In the genomic region with DNA sequence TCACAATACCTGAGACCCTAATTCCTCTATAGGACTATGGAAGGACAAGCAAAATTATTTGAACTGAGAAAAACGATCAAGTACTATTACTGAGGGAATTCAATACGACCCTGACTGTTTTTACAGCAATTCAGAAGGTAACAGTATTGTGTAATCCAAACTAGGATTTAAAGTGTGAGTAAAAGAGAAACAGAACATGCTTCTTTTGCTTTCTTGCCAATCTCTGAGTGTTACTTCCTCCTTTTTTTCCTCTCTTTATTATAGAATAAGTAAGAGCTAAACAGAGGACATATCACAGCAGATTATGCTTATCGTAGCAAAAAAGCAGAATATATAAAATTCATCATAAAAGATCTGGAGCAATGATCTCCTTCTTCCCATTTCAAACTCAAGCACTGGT, we compare ENCODE assay signal across 15 cellular contexts.
DNase-seq lines count a peak whose midpoint lies in the region; ATAC-seq and TF ChIP-seq lines count a peak whose summit lies in the region.
"Had no signal": no experiment of that assay in that cellular context is flagged by ENCODE, and none has a peak within 500 bp of the region (broad histone marks: within the 10 kb centered on the region; RNA-seq: fewer than 3 reads in every experiment).

No MANE protein-coding gene starts in this region.

- BruUV-seq in PC-3 (replicated peaks; lab: Mats Ljungman, UMichigan) (no TSS peak), Caco-2 (replicated peaks; lab: Mats Ljungman, UMichigan) (no TSS peak)

- H3K4me1 Mint-ChIP-seq in activated CD8-positive, alpha-beta memory T cell treated with anti-CD3 and anti-CD28 coated beads, Interleukin-2, amount 10 ng/mL, durations not matched to agents 7 days and 5 days, result no peaks in the 10 kb centered on the region
- H3K4me1 Mint-ChIP-seq in Caco-2 (ENCODE audit: low read depth, unreplicated experiment), result no peaks in the 10 kb centered on the region
- H3K4me1 Mint-ChIP-seq: stimulated activated naive CD8-positive, alpha-beta T cell treated with anti-CD3 and anti-CD28 coated beads, Interleukin-15, amount 100 ng/mL, for 72 hours had no signal

- H3K4me1 ChIP-seq in PC-3 (ENCODE audit: insufficient read depth, low read length) (peaks cover 20% of the 10 kb centered on the region), MM.1S (ENCODE audit: low read length) (no peaks in the 10 kb centered on the region), Caco-2 (no peaks in the 10 kb centered on the region)

- no peaks in the 10 kb centered on the region for H3K9me3 Mint-ChIP-seq in activated CD8-positive, alpha-beta memory T cell treated with anti-CD3 and anti-CD28 coated beads, Interleukin-2, amount 10 ng/mL, durations not matched to agents 7 days and 5 days (ENCODE audit: low read depth)
- H3K9me3 Mint-ChIP-seq in Caco-2 (ENCODE audit: unreplicated experiment), result no peaks in the 10 kb centered on the region
- H3K9me3 Mint-ChIP-seq: activated T-helper 2 cell treated with anti-CD3 and anti-CD28 coated beads, Interferon-gamma antibody, Interleukin-2, Interleukin-4, amounts not matched to agents 10 μg/mL and 5 μg/mL and 100 μg/mL, durations not matched to agents 14 hours and 24 hours and 36 hours; stimulated activated naive CD8-positive, alpha-beta T cell treated with anti-CD3 and anti-CD28 coated beads, Interleukin-15, amount 100 ng/mL, for 72 hours had no signal

- H3F3A ChIP-seq in PC-3 (ENCODE audit: low read length, unreplicated experiment) (no peaks in the 10 kb centered on the region), MM.1S (ENCODE audit: insufficient read depth, low read length) (no peaks in the 10 kb centered on the region)

- CTCF ChIA-PET in PC-3 (lab: Charles Lee) (no interaction called here), Caco-2 (lab: Charles Lee) (no interaction called here)
- CTCF ChIA-PET in activated CD8-positive, alpha-beta memory T cell treated with anti-CD3 and anti-CD28 coated beads, Interleukin-2, amount 10 ng/mL, durations not matched to agents 7 days and 5 days (lab: Charles Lee), result no interaction called here

- peak; percentile 20 for DNase-seq in HCEC 1CT
- no peak for DNase-seq in PC-3
- DNase-seq in fibroblast of gingiva (ENCODE audit: low read depth), result peak; percentile 6
- DNase-seq in sciatic nerve (ENCODE audit: low spot score), result no peak
- DNase-seq in activated CD8-positive, alpha-beta memory T cell treated with anti-CD3 and anti-CD28 coated beads, Interleukin-2, amount 10 ng/mL, durations not matched to agents 7 days and 5 days, result no peak
- DNase-seq in MM.1S, result no peak
- DNase-seq in Caco-2, result no peak
- DNase-seq: caudate nucleus; CD4-positive, alpha-beta T cell; NCI-H1417; NCI-H510A treated with DMSO at 0.1 percent for 48 hours; stimulated activated naive CD8-positive, alpha-beta T cell treated with anti-CD3 and anti-CD28 coated beads, Interleukin-15, amount 100 ng/mL, for 72 hours had no signal

- H3K9ac ChIP-seq in PC-3 (ENCODE audit: low read length) (no peak overlapping the region), MM.1S (ENCODE audit: low read length) (no peak overlapping the region)

- H3K27ac Mint-ChIP-seq in activated CD8-positive, alpha-beta memory T cell treated with anti-CD3 and anti-CD28 coated beads, Interleukin-2, amount 10 ng/mL, durations not matched to agents 7 days and 5 days, result no peak overlapping the region
- H3K27ac Mint-ChIP-seq in Caco-2 (ENCODE audit: unreplicated experiment), result no peak overlapping the region
- H3K27ac Mint-ChIP-seq: activated T-helper 2 cell treated with anti-CD3 and anti-CD28 coated beads, Interferon-gamma antibody, Interleukin-2, Interleukin-4, amounts not matched to agents 10 μg/mL and 5 μg/mL and 100 μg/mL, durations not matched to agents 14 hours and 24 hours and 36 hours; CD4-positive, alpha-beta T cell; stimulated activated naive CD8-positive, alpha-beta T cell treated with anti-CD3 and anti-CD28 coated beads, Interleukin-15, amount 100 ng/mL, for 72 hours had no signal

- H3K79me2 ChIP-seq in PC-3 (ENCODE audit: low read length) (no peaks in the 10 kb centered on the region), MM.1S (ENCODE audit: low read length) (no peaks in the 10 kb centered on the region)

- no peaks in the 10 kb centered on the region for H3K36me3 Mint-ChIP-seq in activated CD8-positive, alpha-beta memory T cell treated with anti-CD3 and anti-CD28 coated beads, Interleukin-2, amount 10 ng/mL, durations not matched to agents 7 days and 5 days
- H3K36me3 Mint-ChIP-seq in Caco-2 (ENCODE audit: insufficient read depth, unreplicated experiment), result no peaks in the 10 kb centered on the region

- H3K27ac ChIP-seq in PC-3 (ENCODE audit: low read length), result peak overlapping the region; percentile 8; the same call in 1 of the 2 replicates
- no peak overlapping the region for H3K27ac ChIP-seq in MM.1S (ENCODE audit: low read length)

- H3K27me3 ChIP-seq in PC-3 (ENCODE audit: low read length), result no peaks in the 10 kb centered on the region
- no peaks in the 10 kb centered on the region for H3K27me3 ChIP-seq in MM.1S (replicated peaks; ENCODE audit: insufficient read depth, low read length)
- no peaks in the 10 kb centered on the region for H3K27me3 ChIP-seq in Caco-2 (replicated peaks; ENCODE audit: control insufficient read depth, insufficient read depth, low read length)

- intact Hi-C loops in PC-3 (cut with micrococcal nuclease), result no loop called here
- intact Hi-C loops in sciatic nerve (cut with DNase I), result no loop called here
- intact Hi-C loops in Caco-2 (cut with micrococcal nuclease; ENCODE audit: unreplicated experiment), result no loop called here

- H4K20me1 ChIP-seq in PC-3 (ENCODE audit: low read length) (no peaks in the 10 kb centered on the region), MM.1S (ENCODE audit: insufficient read depth, low read length) (no peaks in the 10 kb centered on the region)

- H3K4me3 ChIP-seq in PC-3 (ENCODE audit: low read length) (no peak overlapping the region), MM.1S (ENCODE audit: low read length) (no peak overlapping the region), Caco-2 (ENCODE audit: low read depth, low read length) (no peak overlapping the region)

- POLR2A ChIA-PET in PC-3 (lab: Charles Lee; ENCODE audit: unreplicated experiment) (interaction anchor here (0.7 kb wide), 1 partner anchor 366 kb away, joined by 5 read pairs; no protein-coding TSS in a partner anchor), Caco-2 (lab: Charles Lee) (no interaction called here)

- TF ChIP-seq CTCF in PC-3 (conservative IDR thresholded peaks at IDR 0.05; ENCODE audit: low read depth, low read length) (no peak), MM.1S (IDR thresholded peaks at IDR 0.05; ENCODE audit: low read length) (no peak), Caco-2 (IDR thresholded peaks at IDR 0.05; ENCODE audit: insufficient read depth in 1 of 2, low read depth in 1 of 2, low read length in 1 of 2, severe bottlenecking in 1 of 2, unreplicated experiment in 1 of 2) (no peak)

- no peaks in the 10 kb centered on the region for H3K27me3 Mint-ChIP-seq in activated CD8-positive, alpha-beta memory T cell treated with anti-CD3 and anti-CD28 coated beads, Interleukin-2, amount 10 ng/mL, durations not matched to agents 7 days and 5 days
- no peaks in the 10 kb centered on the region for H3K27me3 Mint-ChIP-seq in Caco-2 (ENCODE audit: insufficient read depth, unreplicated experiment)
- H3K27me3 Mint-ChIP-seq: CD4-positive, alpha-beta T cell; stimulated activated naive CD8-positive, alpha-beta T cell treated with anti-CD3 and anti-CD28 coated beads, Interleukin-15, amount 100 ng/mL, for 72 hours had no signal

- H3K4me2 ChIP-seq in PC-3 (ENCODE audit: low read length) (peak overlapping the region; percentile 32), MM.1S (ENCODE audit: low read depth, low read length) (no peak overlapping the region)

- H3K9me2 ChIP-seq in PC-3 (replicated peaks; ENCODE audit: low read length) (no peaks in the 10 kb centered on the region; the same call in 1 of the 2 replicates), MM.1S (replicated peaks; ENCODE audit: insufficient read depth, low read length) (no peaks in the 10 kb centered on the region)

- H3K4me3 Mint-ChIP-seq in activated CD8-positive, alpha-beta memory T cell treated with anti-CD3 and anti-CD28 coated beads, Interleukin-2, amount 10 ng/mL, durations not matched to agents 7 days and 5 days, result no peak overlapping the region
- no peak overlapping the region for H3K4me3 Mint-ChIP-seq in Caco-2 (ENCODE audit: unreplicated experiment)
- H3K4me3 Mint-ChIP-seq: CD4-positive, alpha-beta T cell; stimulated activated naive CD8-positive, alpha-beta T cell treated with anti-CD3 and anti-CD28 coated beads, Interleukin-15, amount 100 ng/mL, for 72 hours had no signal

- H3K9me3 ChIP-seq in PC-3 (ENCODE audit: low read length), result no peaks in the 10 kb centered on the region
- H3K9me3 ChIP-seq in MM.1S (replicated peaks; ENCODE audit: insufficient read depth, low read length), result no peaks in the 10 kb centered on the region
- H3K9me3 ChIP-seq in Caco-2, result no peaks in the 10 kb centered on the region

- no peaks in the 10 kb centered on the region for H3K36me3 ChIP-seq in PC-3 (ENCODE audit: low read depth, low read length)
- H3K36me3 ChIP-seq in MM.1S (replicated peaks; ENCODE audit: insufficient read depth, low read length), result no peaks in the 10 kb centered on the region
- no peaks in the 10 kb centered on the region for H3K36me3 ChIP-seq in Caco-2 (ENCODE audit: control insufficient read depth, insufficient read depth, low read length)

- H2AFZ ChIP-seq in PC-3 (ENCODE audit: low read length) (no peak overlapping the region), MM.1S (ENCODE audit: low read length) (no peak overlapping the region)

- peak; percentile 44 for ATAC-seq in PC-3
- peak; percentile 77 for ATAC-seq in sciatic nerve
- ATAC-seq in GM21786 (IDR thresholded peaks at IDR 0.05; ENCODE audit: unreplicated experiment), result no peak
- ATAC-seq in activated CD8-positive, alpha-beta memory T cell treated with anti-CD3 and anti-CD28 coated beads, Interleukin-2, amount 10 ng/mL, durations not matched to agents 7 days and 5 days, result no peak
- ATAC-seq: esophagus mucosa; stimulated activated naive CD8-positive, alpha-beta T cell treated with anti-CD3 and anti-CD28 coated beads, Interleukin-15, amount 100 ng/mL, for 72 hours had no signal

Comparison
In these comparisons a context has a peak if more than half of its experiments do, and no peak if none do; other contexts are left out.
1. DNase-seq: peak in HCEC 1CT (single experiment) and fibroblast of gingiva (single experiment); none in PC-3 (single experiment), sciatic nerve (single experiment), activated CD8-positive, alpha-beta memory T cell treated with anti-CD3 and anti-CD28 coated beads, Interleukin-2, amount 10 ng/mL, durations not matched to agents 7 days and 5 days (single experiment), MM.1S (single experiment) and Caco-2 (0 of 2).
2. ATAC-seq: peak in PC-3 (single experiment) and sciatic nerve (single experiment); none in GM21786 (single experiment) and activated CD8-positive, alpha-beta memory T cell treated with anti-CD3 and anti-CD28 coated beads, Interleukin-2, amount 10 ng/mL, durations not matched to agents 7 days and 5 days (single experiment).